Comparison of ENCODE assay signal across 1 cellular context in the genomic region with DNA sequence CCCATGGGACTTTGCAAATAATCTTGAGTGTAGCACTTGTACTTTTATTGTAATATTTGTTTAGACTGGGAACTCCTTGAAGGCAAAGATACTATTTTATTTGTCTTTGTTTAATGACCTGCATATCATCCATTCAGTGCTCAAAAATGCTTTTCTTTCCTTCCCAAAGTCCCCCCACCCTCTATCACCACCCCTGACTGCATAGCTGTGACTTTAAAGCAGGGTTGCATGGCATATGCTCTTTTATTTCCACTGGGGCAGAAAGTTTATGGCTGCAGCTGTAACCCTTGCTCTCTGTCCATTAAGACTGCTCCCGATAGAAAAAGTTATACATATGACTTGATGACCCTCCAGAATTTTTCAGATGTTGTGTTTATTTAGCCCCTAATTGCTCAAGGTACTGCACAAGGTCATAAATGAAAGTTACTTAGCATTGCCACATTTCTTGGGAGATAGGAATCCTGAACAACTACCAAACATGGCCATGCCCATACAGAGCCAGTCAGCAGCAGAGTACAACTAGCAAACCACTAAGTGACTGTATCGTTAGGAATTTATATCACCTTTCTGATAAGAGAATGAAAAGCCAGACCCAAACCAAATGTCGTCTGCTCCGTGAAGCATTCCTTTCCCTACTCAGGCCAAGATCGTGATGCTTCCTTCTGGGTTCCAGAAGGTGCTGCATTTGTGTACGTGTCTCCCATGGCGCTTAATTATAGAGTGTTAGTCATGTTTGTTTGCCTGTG.
TF ChIP-seq lines count a peak whose summit lies in the region.

No MANE protein-coding gene starts in this region.

TF ChIP-seq in HCT116, 20 proteins besides CTCF, POLR2A, EP300 and RAD21 (continued from another document):
- TF ChIP-seq ELF1 (IDR thresholded peaks at IDR 0.05; ENCODE audit: borderline replicate concordance, low read depth): no peak
- TF ChIP-seq ZFX (IDR thresholded peaks at IDR 0.05): no peak
- 0 out of 2 replicates have a peak, but pooled peaks have one; percentile 9 for TF ChIP-seq CBX3 (IDR thresholded peaks at IDR 0.05; ENCODE audit: low read depth)
- peak; percentile 93 for TF ChIP-seq SRF (IDR thresholded peaks at IDR 0.05; ENCODE audit: low read depth)
- no peak for TF ChIP-seq TCF7L2 (IDR thresholded peaks at IDR 0.05; ENCODE audit: borderline replicate concordance, extremely low read depth, insufficient read depth, insufficient read length)
- TF ChIP-seq EZH2 (IDR thresholded peaks at IDR 0.05): no peak
- TF ChIP-seq, protein P1, sequence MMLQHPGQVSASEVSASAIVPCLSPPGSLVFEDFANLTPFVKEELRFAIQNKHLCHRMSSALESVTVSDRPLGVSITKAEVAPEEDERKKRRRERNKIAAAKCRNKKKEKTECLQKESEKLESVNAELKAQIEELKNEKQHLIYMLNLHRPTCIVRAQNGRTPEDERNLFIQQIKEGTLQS (IDR thresholded peaks at IDR 0.05): no peak
- TF ChIP-seq FOSL1 (IDR thresholded peaks at IDR 0.05; ENCODE audit: low read depth): peak; percentile 60
- TF ChIP-seq, protein P2, sequence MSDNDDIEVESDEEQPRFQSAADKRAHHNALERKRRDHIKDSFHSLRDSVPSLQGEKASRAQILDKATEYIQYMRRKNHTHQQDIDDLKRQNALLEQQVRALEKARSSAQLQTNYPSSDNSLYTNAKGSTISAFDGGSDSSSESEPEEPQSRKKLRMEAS (IDR thresholded peaks at IDR 0.05): peak; percentile 25; the same call in 1 of the 2 replicates
- TF ChIP-seq, protein P3, sequence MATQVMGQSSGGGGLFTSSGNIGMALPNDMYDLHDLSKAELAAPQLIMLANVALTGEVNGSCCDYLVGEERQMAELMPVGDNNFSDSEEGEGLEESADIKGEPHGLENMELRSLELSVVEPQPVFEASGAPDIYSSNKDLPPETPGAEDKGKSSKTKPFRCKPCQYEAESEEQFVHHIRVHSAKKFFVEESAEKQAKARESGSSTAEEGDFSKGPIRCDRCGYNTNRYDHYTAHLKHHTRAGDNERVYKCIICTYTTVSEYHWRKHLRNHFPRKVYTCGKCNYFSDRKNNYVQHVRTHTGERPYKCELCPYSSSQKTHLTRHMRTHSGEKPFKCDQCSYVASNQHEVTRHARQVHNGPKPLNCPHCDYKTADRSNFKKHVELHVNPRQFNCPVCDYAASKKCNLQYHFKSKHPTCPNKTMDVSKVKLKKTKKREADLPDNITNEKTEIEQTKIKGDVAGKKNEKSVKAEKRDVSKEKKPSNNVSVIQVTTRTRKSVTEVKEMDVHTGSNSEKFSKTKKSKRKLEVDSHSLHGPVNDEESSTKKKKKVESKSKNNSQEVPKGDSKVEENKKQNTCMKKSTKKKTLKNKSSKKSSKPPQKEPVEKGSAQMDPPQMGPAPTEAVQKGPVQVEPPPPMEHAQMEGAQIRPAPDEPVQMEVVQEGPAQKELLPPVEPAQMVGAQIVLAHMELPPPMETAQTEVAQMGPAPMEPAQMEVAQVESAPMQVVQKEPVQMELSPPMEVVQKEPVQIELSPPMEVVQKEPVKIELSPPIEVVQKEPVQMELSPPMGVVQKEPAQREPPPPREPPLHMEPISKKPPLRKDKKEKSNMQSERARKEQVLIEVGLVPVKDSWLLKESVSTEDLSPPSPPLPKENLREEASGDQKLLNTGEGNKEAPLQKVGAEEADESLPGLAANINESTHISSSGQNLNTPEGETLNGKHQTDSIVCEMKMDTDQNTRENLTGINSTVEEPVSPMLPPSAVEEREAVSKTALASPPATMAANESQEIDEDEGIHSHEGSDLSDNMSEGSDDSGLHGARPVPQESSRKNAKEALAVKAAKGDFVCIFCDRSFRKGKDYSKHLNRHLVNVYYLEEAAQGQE (IDR thresholded peaks at IDR 0.05; ENCODE audit: low read depth): no peak
- TF ChIP-seq, protein P4, sequence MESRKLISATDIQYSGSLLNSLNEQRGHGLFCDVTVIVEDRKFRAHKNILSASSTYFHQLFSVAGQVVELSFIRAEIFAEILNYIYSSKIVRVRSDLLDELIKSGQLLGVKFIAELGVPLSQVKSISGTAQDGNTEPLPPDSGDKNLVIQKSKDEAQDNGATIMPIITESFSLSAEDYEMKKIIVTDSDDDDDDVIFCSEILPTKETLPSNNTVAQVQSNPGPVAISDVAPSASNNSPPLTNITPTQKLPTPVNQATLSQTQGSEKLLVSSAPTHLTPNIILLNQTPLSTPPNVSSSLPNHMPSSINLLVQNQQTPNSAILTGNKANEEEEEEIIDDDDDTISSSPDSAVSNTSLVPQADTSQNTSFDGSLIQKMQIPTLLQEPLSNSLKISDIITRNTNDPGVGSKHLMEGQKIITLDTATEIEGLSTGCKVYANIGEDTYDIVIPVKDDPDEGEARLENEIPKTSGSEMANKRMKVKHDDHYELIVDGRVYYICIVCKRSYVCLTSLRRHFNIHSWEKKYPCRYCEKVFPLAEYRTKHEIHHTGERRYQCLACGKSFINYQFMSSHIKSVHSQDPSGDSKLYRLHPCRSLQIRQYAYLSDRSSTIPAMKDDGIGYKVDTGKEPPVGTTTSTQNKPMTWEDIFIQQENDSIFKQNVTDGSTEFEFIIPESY (IDR thresholded peaks at IDR 0.05; ENCODE audit: extremely low read depth, insufficient replicate concordance, low read length): no peak
- TF ChIP-seq CEBPB (IDR thresholded peaks at IDR 0.05; ENCODE audit: low read depth): no peak
- no peak for TF ChIP-seq EGR1 (IDR thresholded peaks at IDR 0.05; ENCODE audit: low read depth)
- TF ChIP-seq JUND (IDR thresholded peaks at IDR 0.05): peak; percentile 51
